10 cellular contexts compared by ENCODE assay signal in genomic region chr2:176085861-176086771, GRCh38. TPM values are rescaled to one million over a fixed set of nuclear protein-coding genes. Genes with fewer than 3 reads are reported as not detected.
DNase-seq lines count a peak whose midpoint lies in the region; ATAC-seq and TF ChIP-seq lines count a peak whose summit lies in the region.
"Had no signal": no experiment of that assay in that cellular context is flagged by ENCODE, and none has a peak within 500 bp of the region (broad histone marks: within the 10 kb centered on the region; RNA-seq: fewer than 3 reads in every experiment).

No MANE protein-coding gene starts in this region.

- peak; percentile 51 for ATAC-seq in SK-N-SH treated with all-trans-retinoic acid at 6 μM for 48 hours
- ATAC-seq in foreskin keratinocyte = no peak
- no peak for ATAC-seq in GM18517 (IDR thresholded peaks at IDR 0.05; ENCODE audit: unreplicated experiment)

- H3K27me3 Mint-ChIP-seq in HFFc6 (ENCODE audit: insufficient read depth) = peaks cover 60% of the 10 kb centered on the region

- H3K27me3 ChIP-seq in foreskin keratinocyte = peaks cover 100% of the 10 kb centered on the region
- peaks cover 58 to 100% (median 100%) of the 10 kb centered on the region in 3 donors for H3K27me3 ChIP-seq in stomach

- peaks cover 9 to 41% (median 23%) of the 10 kb centered on the region in 4 donors for H3K9me3 ChIP-seq in stomach

- H3K4me1 ChIP-seq in foreskin keratinocyte = no peaks in the 10 kb centered on the region
- peaks cover 9 to 58% (median 36%) of the 10 kb centered on the region in 4 donors for H3K4me1 ChIP-seq in stomach

- no peak for TF ChIP-seq POLR2A in stomach (IDR thresholded peaks at IDR 0.05)

- no peak overlapping the region for H3K27ac Mint-ChIP-seq in HFFc6

- peak overlapping the region in 1 of 4 donors; percentile 22 for H3K4me3 ChIP-seq in stomach

- H3K27ac ChIP-seq in foreskin keratinocyte (no peak overlapping the region), stomach (no peak overlapping the region)

- intact Hi-C loops in stomach (cut with DNase I; ENCODE audit: low total_unique reads) = no loop called here

- peaks cover 27% of the 10 kb centered on the region for H3K9me3 Mint-ChIP-seq in HFFc6

- no peak for TF ChIP-seq EP300 in stomach (IDR thresholded peaks at IDR 0.05)

- no peaks in the 10 kb centered on the region for H3K36me3 ChIP-seq in stomach

- H3K4me3 Mint-ChIP-seq in HFFc6 = peak overlapping the region; percentile 39; the same call in 1 of the 2 replicates
- H3K4me3 Mint-ChIP-seq: T-helper 1 cell treated with Interleukin-12 subunit alpha and Interleukin-12 subunit beta and Interleukin-4 antibody, amounts not matched to agents 30 μg/mL and 1 μg/mL, for 36 hours had no signal

- peaks cover 15% of the 10 kb centered on the region for H3K4me1 Mint-ChIP-seq in HFFc6 (ENCODE audit: low read depth)

- peak; percentile 74 for TF ChIP-seq CTCF in HFFc6 (IDR thresholded peaks at IDR 0.05)
- TF ChIP-seq CTCF in foreskin keratinocyte (conservative IDR thresholded peaks at IDR 0.05) = peak; percentile 60
- peak in 1 of 7 experiments; percentile 22 for TF ChIP-seq CTCF in stomach (IDR thresholded peaks at IDR 0.05)

- DNase-seq in COR-L47 (lab: John Stamatoyannopoulos, UW) (peak; percentile 45), HFFc6 (no peak), foreskin keratinocyte (no peak), stomach (peak; percentile 32), mesenteric fat pad (ENCODE audit: low spot score) (no peak)
- no peak for DNase-seq in activated CD8-positive, alpha-beta memory T cell treated with anti-CD3 and anti-CD28 coated beads, Interleukin-2, amount 50 U/mL, for 4 hours

- WGBS in stomach, 5 donors = 3 to 5% (median 5%) methylated on average over 20 to 46 of the region's 46 CpGs

- H3K36me3 Mint-ChIP-seq in HFFc6 (ENCODE audit: low read depth) = peaks cover 10% of the 10 kb centered on the region

TF ChIP-seq in SK-N-SH treated with all-trans-retinoic acid at 6 μM for 48 hours, 23 proteins besides CTCF, POLR2A, EP300 and RAD21:
- TF ChIP-seq TCF4 (CRISPR knock-in tag; IDR thresholded peaks at IDR 0.05; ENCODE audit: borderline replicate concordance) = no peak
- TF ChIP-seq GLIS3 (CRISPR knock-in tag; IDR thresholded peaks at IDR 0.05) = no peak
- TF ChIP-seq ARNTL (CRISPR knock-in tag; IDR thresholded peaks at IDR 0.05; ENCODE audit: borderline replicate concordance, low read depth) = no peak
- TF ChIP-seq ISL1 (CRISPR knock-in tag; IDR thresholded peaks at IDR 0.05) = no peak
- no peak for TF ChIP-seq OSR1 (CRISPR knock-in tag; IDR thresholded peaks at IDR 0.05)
- no peak for TF ChIP-seq ZC3H10 (CRISPR knock-in tag; IDR thresholded peaks at IDR 0.05)
- no peak for TF ChIP-seq TOX (CRISPR knock-in tag; IDR thresholded peaks at IDR 0.05; ENCODE audit: borderline replicate concordance)
TF ChIP-seq in SK-N-SH treated with all-trans-retinoic acid at 6 μM for 48 hours: peak in this region for 0.

RNA-seq across cellular contexts. Expression of gene EVX2, which starts 2.4 kb away (rescaled TPM):
- total RNA-seq in HFFc6 (2021; fragmentation: NEBNext Ultra II Directional; extraction: Animal tissue kit (Norgen Biotek cat#: 25700)) = not detected
- total RNA-seq in foreskin keratinocyte (not detected in 2 replicates), stomach (not detected), mesenteric fat pad (not detected)
- polyA plus RNA-seq in foreskin keratinocyte (not detected in 2 replicates), stomach (not detected)
- total RNA-seq: pulmonary artery endothelial cell had no signal

RNA-seq across cellular contexts. Expression of gene HOXD13, which starts 6.4 kb away (rescaled TPM):
- total RNA-seq in HFFc6 (2021; fragmentation: NEBNext Ultra II Directional; extraction: Animal tissue kit (Norgen Biotek cat#: 25700)) = 1 to 10 TPM; 1.2 to 1.7 (median 1.5) TPM
- total RNA-seq in foreskin keratinocyte (not detected in 2 replicates), stomach (not detected), mesenteric fat pad (1.1 TPM)
- polyA plus RNA-seq in foreskin keratinocyte (not detected in 2 replicates), stomach (not detected)
- total RNA-seq: pulmonary artery endothelial cell had no signal

RNA-seq across cellular contexts. Expression of gene HOXD12, which starts 13.5 kb away (rescaled TPM):
- total RNA-seq in HFFc6 (2021; fragmentation: NEBNext Ultra II Directional; extraction: Animal tissue kit (Norgen Biotek cat#: 25700)) = under 1 TPM in 4 of 6 experiments, not detected in 2; 0.19 to 0.36 (median 0.26) TPM
- total RNA-seq in foreskin keratinocyte = not detected in 2 replicates
- not detected in 2 replicates for polyA plus RNA-seq in foreskin keratinocyte
- total RNA-seq in stomach = not detected
- polyA plus RNA-seq in stomach = not detected
- total RNA-seq in mesenteric fat pad = not detected
- total RNA-seq: pulmonary artery endothelial cell had no signal

RNA-seq across cellular contexts. Expression of gene HOXD11, which starts 21.0 kb away (rescaled TPM):
- total RNA-seq in HFFc6 (2021; fragmentation: NEBNext Ultra II Directional; extraction: Animal tissue kit (Norgen Biotek cat#: 25700)) = 10 to 100 TPM in 1 of 6 experiments, 1 to 10 TPM in 5; 6.0 to 10.2 (median 7.6) TPM
- total RNA-seq in foreskin keratinocyte = not detected in 2 replicates
- polyA plus RNA-seq in foreskin keratinocyte = not detected in 2 replicates
- total RNA-seq in stomach = not detected
- not detected for polyA plus RNA-seq in stomach
- total RNA-seq in mesenteric fat pad = 1.2 TPM
- total RNA-seq: pulmonary artery endothelial cell had no signal

RNA-seq across cellular contexts. Expression of gene HOXD10, which starts 30.5 kb away (rescaled TPM):
- 10 to 100 TPM; 10.9 to 14.5 (median 12.8) TPM for total RNA-seq in HFFc6 (2021; fragmentation: NEBNext Ultra II Directional; extraction: Animal tissue kit (Norgen Biotek cat#: 25700))
- total RNA-seq in foreskin keratinocyte (not detected in 2 replicates), stomach (1 to 10 TPM in 1 of 5 donors, not detected in 4; 2.6 TPM), mesenteric fat pad (1.7 TPM)
- polyA plus RNA-seq in foreskin keratinocyte (not detected in 2 replicates), stomach (not detected)
- total RNA-seq: pulmonary artery endothelial cell had no signal

Comparison
In these comparisons a context has a peak if more than half of its experiments do, and no peak if none do; other contexts are left out.
1. DNase-seq: peak in COR-L47 (single experiment) and stomach (single experiment); none in HFFc6 (single experiment), foreskin keratinocyte (0 of 2), activated CD8-positive, alpha-beta memory T cell treated with anti-CD3 and anti-CD28 coated beads, Interleukin-2, amount 50 U/mL, for 4 hours (single experiment) and mesenteric fat pad (single experiment).